ENCODE assay signal across 24 cellular contexts in the genomic region with DNA sequence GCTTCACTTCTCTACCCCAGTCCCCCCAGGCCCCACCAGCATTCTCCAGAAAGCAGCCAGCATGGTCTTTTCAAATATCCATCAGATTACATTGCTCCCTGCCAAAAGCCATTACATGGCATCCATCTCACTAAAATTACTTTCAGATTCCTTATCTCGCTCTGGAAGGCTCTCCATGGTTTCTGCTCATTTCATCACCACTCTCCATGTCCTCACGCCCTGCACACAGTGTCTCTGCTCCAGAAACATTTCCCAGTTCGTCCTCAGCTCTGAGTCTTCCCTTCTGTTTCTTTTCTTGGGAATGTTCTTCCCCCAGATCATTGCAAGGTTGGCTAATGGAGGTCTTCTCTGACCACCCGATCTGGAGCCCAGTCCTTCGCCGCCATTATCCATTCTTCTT.
DNase-seq lines count a peak whose midpoint lies in the region; ATAC-seq and TF ChIP-seq lines count a peak whose summit lies in the region.
"Had no signal": no experiment of that assay in that cellular context is flagged by ENCODE, and none has a peak within 500 bp of the region (broad histone marks: within the 10 kb centered on the region; RNA-seq: fewer than 3 reads in every experiment).

No MANE protein-coding gene starts in this region.

- no peaks in the 10 kb centered on the region; the same call in 1 of the 2 replicates for H3K4me1 ChIP-seq in BE2C
- no peaks in the 10 kb centered on the region for H3K4me1 ChIP-seq in mucosa of descending colon (ENCODE audit: low read depth)
- H3K4me1 ChIP-seq: A549, HAP-1, Peyer's patch, SJCRH30 had no signal

- H3K4me3 Mint-ChIP-seq in glutamatergic neuron (ENCODE audit: unreplicated experiment) = no peak overlapping the region
- H3K4me3 Mint-ChIP-seq: CD4-positive, alpha-beta memory T cell; GM23338; IgD-negative memory B cell had no signal

- DNase-seq in BE2C (peak; percentile 45), NCI-H69 (lab: John Stamatoyannopoulos, UW) (peak; percentile 25), amniotic epithelial cell (ENCODE audit: low read depth) (peak; percentile 55), fibroblast of the aortic adventitia (ENCODE audit: low read depth) (peak; percentile 93), mucosa of descending colon (no peak), glutamatergic neuron (no peak)
- DNase-seq in activated effector memory CD4-positive, alpha-beta T cell treated with anti-CD3 and anti-CD28 coated beads, Interleukin-2, amount 50 U/mL, for 16 hours = no peak
- DNase-seq: AML-193; C1 segment of cervical spinal cord; CD4-positive, alpha-beta memory T cell; COR-L47; NCI-H1417 treated with DMSO at 0.1 percent for 48 hours; NCI-H1930; NCI-H2107; NCI-H446; NCI-H82; Peyer's patch; SJCRH30; T-helper 1 cell had no signal

- no peaks in the 10 kb centered on the region for H3K4me1 Mint-ChIP-seq in glutamatergic neuron (ENCODE audit: low read depth, unreplicated experiment)
- H3K4me1 Mint-ChIP-seq: CD4-positive, alpha-beta memory T cell; IgD-negative memory B cell had no signal

- no peaks in the 10 kb centered on the region for H3K27me3 Mint-ChIP-seq in glutamatergic neuron (ENCODE audit: unreplicated experiment)
- H3K27me3 Mint-ChIP-seq: IgD-negative memory B cell had no signal

- H3K36me3 ChIP-seq in BE2C = no peaks in the 10 kb centered on the region
- no peaks in the 10 kb centered on the region for H3K36me3 ChIP-seq in mucosa of descending colon (ENCODE audit: low read depth)
- H3K36me3 ChIP-seq: HAP-1, Peyer's patch, SJCRH30 had no signal

- no peaks in the 10 kb centered on the region for H3K36me3 Mint-ChIP-seq in glutamatergic neuron (ENCODE audit: unreplicated experiment)
- H3K36me3 Mint-ChIP-seq: CD4-positive, alpha-beta memory T cell had no signal

- H3K9me3 ChIP-seq in BE2C = no peaks in the 10 kb centered on the region
- no peaks in the 10 kb centered on the region for H3K9me3 ChIP-seq in mucosa of descending colon
- H3K9me3 ChIP-seq: A549, HAP-1, Peyer's patch, SJCRH30 had no signal

- intact Hi-C loops in mucosa of descending colon (cut with DNase I, micrococcal nuclease) = no loop called here

- no peaks in the 10 kb centered on the region for H3K27me3 ChIP-seq in BE2C
- H3K27me3 ChIP-seq: Peyer's patch, SJCRH30 had no signal

- TF ChIP-seq CTCF in BE2C (IDR thresholded peaks at IDR 0.05; ENCODE audit: low read depth, low read length) = no peak
- TF ChIP-seq CTCF in fibroblast of the aortic adventitia (IDR thresholded peaks at IDR 0.05; ENCODE audit: insufficient read depth, low read length) = no peak
- no peak for TF ChIP-seq CTCF in mucosa of descending colon (IDR thresholded peaks at IDR 0.05)
- no peak for TF ChIP-seq CTCF in glutamatergic neuron (IDR thresholded peaks at IDR 0.05; ENCODE audit: partially characterized antibody, unreplicated experiment)

- no peaks in the 10 kb centered on the region for H3K9me3 Mint-ChIP-seq in glutamatergic neuron (ENCODE audit: unreplicated experiment)
- H3K9me3 Mint-ChIP-seq: CD4-positive, alpha-beta memory T cell; GM23338 had no signal

- H3K4me3 ChIP-seq in BE2C (ENCODE audit: low read depth, low read length) = no peak overlapping the region
- H3K4me3 ChIP-seq in fibroblast of the aortic adventitia (ENCODE audit: low read depth, low read length) = no peak overlapping the region
- no peak overlapping the region for H3K4me3 ChIP-seq in mucosa of descending colon
- H3K4me3 ChIP-seq: A549, GM23338, HAP-1, Peyer's patch, SJCRH30 had no signal

- ATAC-seq in GM18868 (IDR thresholded peaks at IDR 0.05; ENCODE audit: unreplicated experiment) (no peak), mucosa of descending colon (no peak)
- ATAC-seq: A549, GM23338 had no signal

- no peak overlapping the region for H3K27ac Mint-ChIP-seq in glutamatergic neuron (ENCODE audit: unreplicated experiment)
- H3K27ac Mint-ChIP-seq: CD4-positive, alpha-beta memory T cell; GM23338 had no signal

Comparison
In these comparisons a context has a peak if more than half of its experiments do, and no peak if none do; other contexts are left out.
1. DNase-seq: peak in BE2C (single experiment), NCI-H69 (single experiment), amniotic epithelial cell (single experiment) and fibroblast of the aortic adventitia (single experiment); none in mucosa of descending colon (0 of 3), activated effector memory CD4-positive, alpha-beta T cell treated with anti-CD3 and anti-CD28 coated beads, Interleukin-2, amount 50 U/mL, for 16 hours (single experiment) and glutamatergic neuron (single experiment).